In the genomic region with DNA sequence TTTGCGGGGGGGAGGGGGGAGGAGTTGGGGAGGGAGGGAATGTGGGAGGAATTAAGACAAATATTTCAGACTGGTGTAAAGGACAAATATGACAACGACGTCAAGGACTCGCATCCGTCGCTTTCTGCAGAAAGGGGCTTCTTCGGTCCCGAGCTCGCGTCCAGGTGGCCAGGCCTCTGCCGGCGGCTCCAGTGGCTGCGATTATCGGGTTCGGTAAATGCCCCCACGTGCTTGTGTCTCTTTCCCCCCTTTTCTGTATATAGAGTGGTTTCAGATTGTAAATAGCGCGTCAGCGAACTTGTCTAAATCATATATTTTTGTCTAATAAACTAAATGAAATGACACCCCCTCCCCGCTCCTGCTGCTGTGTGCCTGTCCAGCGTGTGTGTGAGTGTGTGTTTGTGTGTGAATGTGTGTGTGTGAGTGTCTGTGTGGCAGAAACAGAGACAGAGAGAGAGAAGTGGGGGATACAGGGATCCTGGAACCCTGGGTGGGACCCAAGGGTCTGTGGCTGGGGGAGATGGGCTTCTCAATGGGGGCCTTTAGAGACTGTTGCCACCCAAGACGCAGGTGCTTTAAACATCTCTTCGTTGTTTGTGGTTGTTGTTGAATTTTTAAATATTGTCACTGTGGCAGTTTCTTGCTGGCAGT, we compare ENCODE assay signal across 20 cellular contexts. TPM values are rescaled to one million over a fixed set of nuclear protein-coding genes. Genes with fewer than 3 reads are reported as not detected.
DNase-seq lines count a peak whose midpoint lies in the region; ATAC-seq and TF ChIP-seq lines count a peak whose summit lies in the region.
"Had no signal": no experiment of that assay in that cellular context is flagged by ENCODE, and none has a peak within 500 bp of the region (broad histone marks: within the 10 kb centered on the region; RNA-seq: fewer than 3 reads in every experiment).

No MANE protein-coding gene starts in this region.

- peak overlapping the region; percentile 1 for H3K27ac Mint-ChIP-seq in activated CD8-positive, alpha-beta T cell treated with anti-CD3 and anti-CD28 coated beads, Interleukin-2, amount 10 ng/mL, durations not matched to agents 7 days and 5 days
- H3K27ac Mint-ChIP-seq in activated CD8-positive, alpha-beta T cell treated with anti-CD3 and anti-CD28 coated beads for 36 hours, result no peak overlapping the region
- H3K27ac Mint-ChIP-seq in IgD-negative memory B cell, result peak overlapping the region in 2 of 3 donors; percentile 26 to 65
- no peak overlapping the region for H3K27ac Mint-ChIP-seq in osteocyte (ENCODE audit: unreplicated experiment)
- H3K27ac Mint-ChIP-seq: CD8-positive, alpha-beta T cell had no signal

- H3K36me3 ChIP-seq in hepatocyte (replicated peaks; ENCODE audit: insufficient read depth, low read depth), result no peaks in the 10 kb centered on the region
- H3K36me3 ChIP-seq: ascending aorta, upper lobe of left lung had no signal

- ATAC-seq in activated CD8-positive, alpha-beta T cell treated with anti-CD3 and anti-CD28 coated beads, Interleukin-2, amount 10 ng/mL, durations not matched to agents 7 days and 5 days, result no peak
- no peak for ATAC-seq in activated CD8-positive, alpha-beta T cell treated with anti-CD3 and anti-CD28 coated beads for 36 hours
- ATAC-seq in GM18909 (IDR thresholded peaks at IDR 0.05; ENCODE audit: poor library complexity, unreplicated experiment), result no peak
- ATAC-seq: CD8-positive, alpha-beta T cell; Panc1 had no signal

- no peak for DNase-seq in activated CD8-positive, alpha-beta T cell treated with anti-CD3 and anti-CD28 coated beads, Interleukin-2, amount 10 ng/mL, durations not matched to agents 7 days and 5 days
- DNase-seq in activated CD8-positive, alpha-beta T cell treated with anti-CD3 and anti-CD28 coated beads for 36 hours, result no peak
- DNase-seq in hepatocyte (ENCODE audit: low spot score), result no peak
- no peak for DNase-seq in osteocyte (ENCODE audit: extremely low spot score, unreplicated experiment)
- no peak for DNase-seq in OCI-M2 (lab: John Stamatoyannopoulos, UW; ENCODE audit: unreplicated experiment)
- no peak for DNase-seq in DMS79 treated with DMSO at 0.1 percent for 48 hours (lab: John Stamatoyannopoulos, UW)
- DNase-seq: activated effector memory CD4-positive, alpha-beta T cell treated with Interleukin-2 at 50 U/mL for 16 hours; CD8-positive, alpha-beta T cell; dermis blood vessel endothelial cell; EL; NCI-H2107; NCI-H69; stimulated activated CD4-positive, alpha-beta T cell treated with anti-CD3 and anti-CD28 coated beads, Interleukin-4, amount 100 ng/mL, for 1 hour had no signal

- H3K27me3 ChIP-seq in hepatocyte, result peaks cover 99% of the 10 kb centered on the region

- no peaks in the 10 kb centered on the region for H4K20me1 ChIP-seq in hepatocyte (ENCODE audit: insufficient read depth, poor library complexity, severe bottlenecking)

- no peaks in the 10 kb centered on the region for H3K9me3 ChIP-seq in hepatocyte (ENCODE audit: low read depth)
- H3K9me3 ChIP-seq: ascending aorta, SK-N-SH, upper lobe of left lung had no signal

- peak overlapping the region; percentile 10 for H3K4me3 Mint-ChIP-seq in activated CD8-positive, alpha-beta T cell treated with anti-CD3 and anti-CD28 coated beads, Interleukin-2, amount 10 ng/mL, durations not matched to agents 7 days and 5 days
- no peak overlapping the region for H3K4me3 Mint-ChIP-seq in activated CD8-positive, alpha-beta T cell treated with anti-CD3 and anti-CD28 coated beads for 36 hours
- H3K4me3 Mint-ChIP-seq in IgD-negative memory B cell (peak overlapping the region in 1 of 4 donors; percentile 49), osteocyte (ENCODE audit: unreplicated experiment) (peak overlapping the region; percentile 53)
- H3K4me3 Mint-ChIP-seq: CD8-positive, alpha-beta T cell had no signal

- H3K4me1 Mint-ChIP-seq in activated CD8-positive, alpha-beta T cell treated with anti-CD3 and anti-CD28 coated beads, Interleukin-2, amount 10 ng/mL, durations not matched to agents 7 days and 5 days (ENCODE audit: low read depth), result peaks cover 2% of the 10 kb centered on the region
- H3K4me1 Mint-ChIP-seq in activated CD8-positive, alpha-beta T cell treated with anti-CD3 and anti-CD28 coated beads for 36 hours (ENCODE audit: low read depth), result peaks cover 9% of the 10 kb centered on the region
- H3K4me1 Mint-ChIP-seq in IgD-negative memory B cell, result no peaks in the 10 kb centered on the region
- H3K4me1 Mint-ChIP-seq in osteocyte (ENCODE audit: unreplicated experiment), result peaks cover 18% of the 10 kb centered on the region

- H3K4me2 ChIP-seq in hepatocyte, result peak overlapping the region; percentile 76
- H3K4me2 ChIP-seq: SK-N-SH had no signal

- peaks cover 63% of the 10 kb centered on the region for H3K27me3 Mint-ChIP-seq in activated CD8-positive, alpha-beta T cell treated with anti-CD3 and anti-CD28 coated beads, Interleukin-2, amount 10 ng/mL, durations not matched to agents 7 days and 5 days (ENCODE audit: low read depth)
- peaks cover 74% of the 10 kb centered on the region for H3K27me3 Mint-ChIP-seq in activated CD8-positive, alpha-beta T cell treated with anti-CD3 and anti-CD28 coated beads for 36 hours
- H3K27me3 Mint-ChIP-seq in IgD-negative memory B cell (peaks cover 50% of the 10 kb centered on the region), osteocyte (ENCODE audit: unreplicated experiment) (no peaks in the 10 kb centered on the region)

- 11% methylated on average over 22 of the region's 23 CpGs for WGBS in hepatocyte (ENCODE audit: low lambda C conversion rate, missing lambda C conversion rate)

- H3K79me2 ChIP-seq in hepatocyte, result no peaks in the 10 kb centered on the region

- peak overlapping the region; percentile 4 for H2AFZ ChIP-seq in hepatocyte

- no peaks in the 10 kb centered on the region for H3K9me2 ChIP-seq in hepatocyte (replicated peaks; ENCODE audit: insufficient read depth)
- H3K9me2 ChIP-seq: SK-N-SH had no signal

- H3K27ac ChIP-seq in hepatocyte, result no peak overlapping the region
- H3K27ac ChIP-seq: ascending aorta, upper lobe of left lung had no signal

- CTCF ChIA-PET in activated CD8-positive, alpha-beta T cell treated with anti-CD3 and anti-CD28 coated beads, Interleukin-2, amount 10 ng/mL, durations not matched to agents 7 days and 5 days (lab: Charles Lee), result no interaction called here
- CTCF ChIA-PET in activated CD8-positive, alpha-beta T cell treated with anti-CD3 and anti-CD28 coated beads for 36 hours (lab: Charles Lee), result no interaction called here

- H3K9me3 Mint-ChIP-seq in activated CD8-positive, alpha-beta T cell treated with anti-CD3 and anti-CD28 coated beads, Interleukin-2, amount 10 ng/mL, durations not matched to agents 7 days and 5 days (ENCODE audit: insufficient read depth), result peaks cover 3% of the 10 kb centered on the region
- peaks cover 2% of the 10 kb centered on the region for H3K9me3 Mint-ChIP-seq in activated CD8-positive, alpha-beta T cell treated with anti-CD3 and anti-CD28 coated beads for 36 hours
- peaks cover 0 to 4% (median 0%) of the 10 kb centered on the region in 3 donors for H3K9me3 Mint-ChIP-seq in IgD-negative memory B cell
- H3K9me3 Mint-ChIP-seq in osteocyte (ENCODE audit: unreplicated experiment), result no peaks in the 10 kb centered on the region
- H3K9me3 Mint-ChIP-seq: CD8-positive, alpha-beta T cell had no signal

- intact Hi-C loops in activated CD8-positive, alpha-beta T cell treated with anti-CD3 and anti-CD28 coated beads for 36 hours (cut with micrococcal nuclease), result loop anchor here (5.0 kb wide), 1 partner anchor 854 kb away; no protein-coding TSS in a partner anchor

- POLR2A ChIA-PET in activated CD8-positive, alpha-beta T cell treated with anti-CD3 and anti-CD28 coated beads, Interleukin-2, amount 10 ng/mL, durations not matched to agents 7 days and 5 days (lab: Charles Lee), result no interaction called here
- POLR2A ChIA-PET in activated CD8-positive, alpha-beta T cell treated with anti-CD3 and anti-CD28 coated beads for 36 hours (lab: Charles Lee), result no interaction called here

- H3K4me1 ChIP-seq in hepatocyte (ENCODE audit: insufficient read depth), result peaks cover 13% of the 10 kb centered on the region

- no peak overlapping the region for H3K4me3 ChIP-seq in hepatocyte
- H3K4me3 ChIP-seq: lung had no signal

- no peak for TF ChIP-seq CTCF in activated CD8-positive, alpha-beta T cell treated with anti-CD3 and anti-CD28 coated beads for 36 hours (IDR thresholded peaks at IDR 0.05)
- TF ChIP-seq CTCF in hepatocyte (IDR thresholded peaks at IDR 0.05; ENCODE audit: poor library complexity) (no peak), osteocyte (IDR thresholded peaks at IDR 0.05) (no peak)

- H3K36me3 Mint-ChIP-seq in activated CD8-positive, alpha-beta T cell treated with anti-CD3 and anti-CD28 coated beads, Interleukin-2, amount 10 ng/mL, durations not matched to agents 7 days and 5 days (ENCODE audit: low read depth), result peaks cover 17% of the 10 kb centered on the region
- peaks cover 5% of the 10 kb centered on the region for H3K36me3 Mint-ChIP-seq in activated CD8-positive, alpha-beta T cell treated with anti-CD3 and anti-CD28 coated beads for 36 hours (ENCODE audit: low read depth)
- H3K36me3 Mint-ChIP-seq in IgD-negative memory B cell, result no peaks in the 10 kb centered on the region
- peaks cover 12% of the 10 kb centered on the region for H3K36me3 Mint-ChIP-seq in osteocyte (ENCODE audit: unreplicated experiment)
- H3K36me3 Mint-ChIP-seq: CD8-positive, alpha-beta T cell had no signal

RNA-seq across cellular contexts. Expression of a gene that starts 5.6 kb away (rescaled TPM):
- not detected for total RNA-seq in activated CD8-positive, alpha-beta T cell treated with anti-CD3 and anti-CD28 coated beads, Interleukin-2, amount 10 ng/mL, durations not matched to agents 7 days and 5 days
- not detected for total RNA-seq in activated CD8-positive, alpha-beta T cell treated with anti-CD3 and anti-CD28 coated beads for 36 hours
- polyA plus RNA-seq in IgD-negative memory B cell, result not detected
- 3.8 and 4.3 TPM in 2 replicates for total RNA-seq in hepatocyte
- polyA plus RNA-seq in hepatocyte, result 10.2 and 15.9 TPM in 2 replicates
- 11.8 and 12.0 TPM in 2 replicates for total RNA-seq in osteocyte
- total RNA-seq: CD8-positive, alpha-beta T cell had no signal
- polyA plus RNA-seq: SK-N-SH had no signal

Comparison
In these comparisons a context has a peak if more than half of its experiments do, and no peak if none do; other contexts are left out.
1. H3K27ac Mint-ChIP-seq: peak in activated CD8-positive, alpha-beta T cell treated with anti-CD3 and anti-CD28 coated beads, Interleukin-2, amount 10 ng/mL, durations not matched to agents 7 days and 5 days (single experiment) and IgD-negative memory B cell (2 of 3); none in activated CD8-positive, alpha-beta T cell treated with anti-CD3 and anti-CD28 coated beads for 36 hours (single experiment) and osteocyte (single experiment).